ENCODE assay signal across 6 cellular contexts in the genomic region with DNA sequence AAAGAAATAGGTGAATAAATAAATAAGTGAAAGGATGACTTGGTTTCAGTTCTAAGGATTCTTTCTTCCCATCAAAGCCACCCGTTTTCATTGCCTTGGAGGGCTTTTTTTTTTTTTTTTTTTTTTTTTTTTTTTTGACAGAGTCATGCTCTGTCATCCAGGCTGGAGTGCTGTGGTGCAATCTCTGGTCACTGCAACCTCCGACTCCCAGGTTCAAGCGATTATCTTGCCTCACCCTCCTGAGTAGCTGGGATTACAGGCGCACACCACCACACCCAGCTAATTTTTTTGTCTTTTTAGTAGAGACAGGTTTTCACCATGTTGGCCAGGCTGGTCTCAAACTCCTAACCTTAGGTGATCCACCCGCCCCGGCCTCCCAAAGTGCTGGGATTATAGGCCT.
DNase-seq lines count a peak whose midpoint lies in the region; ATAC-seq and TF ChIP-seq lines count a peak whose summit lies in the region.
"Not testable (repeated sequence)": the region's sequence is repeated elsewhere in the genome, so short reads cannot be mapped to it uniquely, and the experiment has no call there.

No MANE protein-coding gene starts in this region.

- CTCF ChIA-PET in HEK293T (lab: Yijun Ruan, JAX): not testable (repeated sequence)

- H3K4me2 ChIP-seq in trophoblast cell (ENCODE audit: low read length): not testable (repeated sequence)

- H3K9me3 Mint-ChIP-seq in activated T-helper 17 cell treated with anti-CD3 and anti-CD28 coated beads, Interleukin-2, amount 50 U/mL, for 72 hours; stimulated activated naive CD8-positive, alpha-beta T cell treated with anti-CD3 and anti-CD28 coated beads, Interleukin-15, Interleukin-2, amounts not matched to agents 100 ng/mL and 50 ng/mL, for 24 hours: not testable (repeated sequence)

- not testable (repeated sequence) for H3K9me3 ChIP-seq in trophoblast cell (ENCODE audit: insufficient read depth, low read depth, low read length)

- no CpG with 5 or more reads among the region's 6 CpGs for WGBS in trophoblast cell (ENCODE audit: extremely low coverage, insufficient coverage, insufficient read length)

- peak overlapping the region; percentile 70 for H3K27ac Mint-ChIP-seq in activated T-helper 17 cell treated with anti-CD3 and anti-CD28 coated beads, Interleukin-2, amount 50 U/mL, for 72 hours
- peak overlapping the region; percentile 86 for H3K27ac Mint-ChIP-seq in stimulated activated naive CD8-positive, alpha-beta T cell treated with anti-CD3 and anti-CD28 coated beads, Interleukin-15, Interleukin-2, amounts not matched to agents 100 ng/mL and 50 ng/mL, for 24 hours

- POLR2A ChIA-PET in HEK293T (lab: Yijun Ruan, JAX): not testable (repeated sequence)

- H3K4me3 Mint-ChIP-seq in activated T-helper 17 cell treated with anti-CD3 and anti-CD28 coated beads, Interleukin-2, amount 50 U/mL, for 72 hours; stimulated activated naive CD8-positive, alpha-beta T cell treated with anti-CD3 and anti-CD28 coated beads, Interleukin-15, Interleukin-2, amounts not matched to agents 100 ng/mL and 50 ng/mL, for 24 hours: not testable (repeated sequence)

- not testable (repeated sequence) for H4K12ac ChIP-seq in trophoblast cell (ENCODE audit: low read depth, low read length)

- not testable (repeated sequence) for H3K36me3 ChIP-seq in trophoblast cell (ENCODE audit: control insufficient read depth in 1 of 2, insufficient read depth in 2 of 2, low read length in 2 of 2)

- not testable (repeated sequence) for H3K27me3 ChIP-seq in trophoblast cell (ENCODE audit: insufficient read depth, low read length)

- H3K27me3 Mint-ChIP-seq in activated T-helper 17 cell treated with anti-CD3 and anti-CD28 coated beads, Interleukin-2, amount 50 U/mL, for 72 hours; stimulated activated naive CD8-positive, alpha-beta T cell treated with anti-CD3 and anti-CD28 coated beads, Interleukin-15, Interleukin-2, amounts not matched to agents 100 ng/mL and 50 ng/mL, for 24 hours: not testable (repeated sequence)

- peaks cover 17% of the 10 kb centered on the region for H3K4me1 Mint-ChIP-seq in activated T-helper 17 cell treated with anti-CD3 and anti-CD28 coated beads, Interleukin-2, amount 50 U/mL, for 72 hours
- H3K4me1 Mint-ChIP-seq in stimulated activated naive CD8-positive, alpha-beta T cell treated with anti-CD3 and anti-CD28 coated beads, Interleukin-15, Interleukin-2, amounts not matched to agents 100 ng/mL and 50 ng/mL, for 24 hours (ENCODE audit: low read depth): not testable (repeated sequence)

- H3K4me1 ChIP-seq in trophoblast cell (ENCODE audit: control insufficient read depth in 1 of 2, insufficient read depth in 2 of 2, low read length in 2 of 2): not testable (repeated sequence)

- H3K4ac ChIP-seq in trophoblast cell (ENCODE audit: low read depth, low read length): not testable (repeated sequence)

- H4K91ac ChIP-seq in trophoblast cell (ENCODE audit: low read depth, low read length): not testable (repeated sequence)

- H4K8ac ChIP-seq in trophoblast cell (ENCODE audit: low read depth, low read length): not testable (repeated sequence)

- H3K14ac ChIP-seq in trophoblast cell (ENCODE audit: low read length): not testable (repeated sequence)

- not testable (repeated sequence) for H2AFZ ChIP-seq in trophoblast cell (ENCODE audit: insufficient read depth, low read length, poor library complexity)

- H2AK5ac ChIP-seq in trophoblast cell (ENCODE audit: low read length): not testable (repeated sequence)

- H3K9ac ChIP-seq in trophoblast cell (ENCODE audit: low read length): not testable (repeated sequence)

- H3K4me3 ChIP-seq in trophoblast cell (ENCODE audit: low read depth, low read length): not testable (repeated sequence)

- H3K79me1 ChIP-seq in trophoblast cell (ENCODE audit: low read length): not testable (repeated sequence)

- TF ChIP-seq POLR2A in erythroblast (IDR thresholded peaks at IDR 0.05; ENCODE audit: low read length): not testable (repeated sequence)

- not testable (repeated sequence) for H3K36me3 Mint-ChIP-seq in activated T-helper 17 cell treated with anti-CD3 and anti-CD28 coated beads, Interleukin-2, amount 50 U/mL, for 72 hours (ENCODE audit: low read depth); stimulated activated naive CD8-positive, alpha-beta T cell treated with anti-CD3 and anti-CD28 coated beads, Interleukin-15, Interleukin-2, amounts not matched to agents 100 ng/mL and 50 ng/mL, for 24 hours (ENCODE audit: low read depth)

- H3K23ac ChIP-seq in trophoblast cell (ENCODE audit: low read length): not testable (repeated sequence)

- not testable (repeated sequence) for H3K27ac ChIP-seq in trophoblast cell (ENCODE audit: low read depth, low read length)

- not testable (repeated sequence) for H3K79me2 ChIP-seq in trophoblast cell (ENCODE audit: control insufficient read depth, insufficient read depth, low read length, poor library complexity)

- H2BK5ac ChIP-seq in trophoblast cell (ENCODE audit: low read depth, low read length, poor library complexity): not testable (repeated sequence)

- H3K18ac ChIP-seq in trophoblast cell (ENCODE audit: low read length): not testable (repeated sequence)

- not testable (repeated sequence) for H2BK12ac ChIP-seq in trophoblast cell (ENCODE audit: low read length)

- not testable (repeated sequence) for DNase-seq in HEK293T (ENCODE audit: extremely low spot score)
- peak; percentile 26 for DNase-seq in RPMI7951 (ENCODE audit: low read depth)
- DNase-seq in erythroblast (lab: John Stamatoyannopoulos, UW): peak; percentile 2 to 27
- peak; percentile 45 to 77 for DNase-seq in trophoblast cell

- not testable (repeated sequence) for H2BK120ac ChIP-seq in trophoblast cell (ENCODE audit: insufficient read depth, low read length, poor library complexity)

- not testable (repeated sequence) for ATAC-seq in activated T-helper 17 cell treated with anti-CD3 and anti-CD28 coated beads, Interleukin-2, amount 50 U/mL, for 72 hours (replicated peaks)

TF ChIP-seq in HEK293T, 16 proteins besides CTCF, POLR2A, EP300 and RAD21:
- 0 out of 2 replicates have a peak, but pooled peaks have one; percentile 24 for TF ChIP-seq ZNF384 (IDR thresholded peaks at IDR 0.05)
